8 cellular contexts compared by ENCODE assay signal in the genomic region with DNA sequence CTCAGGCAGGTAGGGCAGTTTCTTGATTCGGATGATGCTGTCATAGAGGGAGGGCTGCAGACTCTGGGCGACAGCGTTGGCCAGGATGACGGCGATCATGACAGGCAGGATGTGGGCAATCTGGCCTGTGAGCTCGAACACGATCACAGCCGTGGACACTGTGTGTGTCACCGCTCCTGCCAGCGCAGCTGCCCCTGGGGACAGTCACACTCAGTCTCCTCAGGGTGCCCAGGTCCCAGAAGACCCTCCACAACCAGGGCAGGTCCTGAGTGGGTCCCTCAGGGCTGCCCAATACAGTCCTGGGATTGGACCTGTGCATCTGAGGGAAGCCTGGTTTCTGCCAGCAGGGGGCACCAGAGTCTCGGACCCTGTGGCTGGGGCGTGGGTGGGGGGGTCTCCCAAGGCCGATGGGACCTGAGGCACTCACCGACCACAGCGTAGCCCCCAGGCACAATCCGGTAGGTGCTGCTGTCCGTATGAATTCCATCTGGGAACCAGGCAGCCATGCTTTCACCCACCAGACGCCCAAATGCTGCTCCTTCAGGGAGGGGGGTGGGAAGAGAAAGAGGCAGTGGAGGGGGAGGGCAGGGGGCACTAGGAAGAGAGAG. TPM values are rescaled to one million over a fixed set of nuclear protein-coding genes. Genes with fewer than 3 reads are reported as not detected.
DNase-seq lines count a peak whose midpoint lies in the region; ATAC-seq and TF ChIP-seq lines count a peak whose summit lies in the region.

No MANE protein-coding gene starts in this region.

- DNase-seq in SHP77 (lab: John Stamatoyannopoulos, UW) (peak; percentile 14 to 25), SHP77 treated with DMSO at 0.1 percent for 48 hours (lab: John Stamatoyannopoulos, UW) (no peak), Peyer's patch (peak in 2 of 3 donors; percentile 64 to 82), right atrium auricular region (ENCODE audit: low spot score) (no peak), NCI-H128 (lab: John Stamatoyannopoulos, UW; ENCODE audit: unreplicated experiment) (no peak)
- peak; percentile 69 for DNase-seq in activated naive CD4-positive, alpha-beta T cell treated with Interleukin-2 at 50 U/mL for 16 hours
- DNase-seq in stimulated activated CD4-positive, alpha-beta T cell treated with anti-CD3 and anti-CD28 coated beads, Interleukin-15, amount 100 ng/mL, for 1 hour (ENCODE audit: low read depth in 1 of 2, low spot score in 1 of 2), result peak; percentile 32 to 55

- peak; percentile 20 to 80 (median 66) for TF ChIP-seq CTCF in Peyer's patch (IDR thresholded peaks at IDR 0.05)
- TF ChIP-seq CTCF in right atrium auricular region (IDR thresholded peaks at IDR 0.05), result peak; percentile 53 to 82

- no peaks in the 10 kb centered on the region for H3K9me3 ChIP-seq in Peyer's patch
- no peaks in the 10 kb centered on the region for H3K9me3 ChIP-seq in right atrium auricular region

- H3K27ac ChIP-seq in Peyer's patch, result peak overlapping the region in 1 of 4 donors; percentile 5
- no peak overlapping the region for H3K27ac ChIP-seq in right atrium auricular region

- H3K36me3 ChIP-seq in Peyer's patch (peaks cover 0 to 23% (median 0%) of the 10 kb centered on the region in 3 donors), right atrium auricular region (no peaks in the 10 kb centered on the region)

- peaks cover 0 to 24% (median 0%) of the 10 kb centered on the region in 4 donors for H3K4me1 ChIP-seq in Peyer's patch
- H3K4me1 ChIP-seq in right atrium auricular region, result no peaks in the 10 kb centered on the region

- H3K27me3 ChIP-seq in Peyer's patch (no peaks in the 10 kb centered on the region), right atrium auricular region (no peaks in the 10 kb centered on the region)

- H3K4me3 ChIP-seq in Peyer's patch (no peak overlapping the region), right atrium auricular region (no peak overlapping the region)

- TF ChIP-seq POLR2A in Peyer's patch (IDR thresholded peaks at IDR 0.05), result no peak

- ATAC-seq in HG02884 (IDR thresholded peaks at IDR 0.05; ENCODE audit: unreplicated experiment), result no peak

RNA-seq across cellular contexts. Expression of gene CLCN2, which starts 7.2 kb away (rescaled TPM):
- 10 to 100 TPM; 11.6 to 87.8 (median 63.8) TPM for total RNA-seq in Peyer's patch
- total RNA-seq in right atrium auricular region, result 1 to 10 TPM; 1.3 to 2.7 TPM

RNA-seq across cellular contexts. Expression of gene POLR2H, which starts 7.3 kb away (rescaled TPM):
- total RNA-seq in Peyer's patch, result 100 to 1,000 TPM in 3 of 4 donors, 10 to 100 TPM in 1; 90.8 to 307 (median 239) TPM
- total RNA-seq in right atrium auricular region, result 10 to 100 TPM; 26.8 to 35.5 TPM

RNA-seq across cellular contexts. Expression of gene FAM131A, which starts 16.8 kb away (rescaled TPM):
- 10 to 100 TPM in 3 of 4 donors, 1 to 10 TPM in 1; 5.8 to 47.9 (median 19.6) TPM for total RNA-seq in Peyer's patch
- 10 to 100 TPM; 33.7 to 45.8 TPM for total RNA-seq in right atrium auricular region

RNA-seq across cellular contexts. Expression of gene THPO, which starts 23.8 kb away (rescaled TPM):
- 1 to 10 TPM in 1 of 4 donors, under 1 TPM in 1, not detected in 2; 0.54 to 2.5 TPM for total RNA-seq in Peyer's patch
- under 1 TPM in 1 of 2 donors, not detected in 1; 0.55 TPM for total RNA-seq in right atrium auricular region

RNA-seq across cellular contexts. Expression of gene CHRD, which starts 25.6 kb away (rescaled TPM):
- 10 to 100 TPM in 1 of 4 donors, 1 to 10 TPM in 2, under 1 TPM in 1; 0.53 to 17.3 (median 4.4) TPM for total RNA-seq in Peyer's patch
- 10 to 100 TPM in 1 of 2 donors, 1 to 10 TPM in 1; 7.0 to 13.4 TPM for total RNA-seq in right atrium auricular region

Comparison
In these comparisons a context has a peak if more than half of its experiments do, and no peak if none do; other contexts are left out.
1. DNase-seq: peak in SHP77 (2 of 2), Peyer's patch (2 of 3), activated naive CD4-positive, alpha-beta T cell treated with Interleukin-2 at 50 U/mL for 16 hours (single experiment) and stimulated activated CD4-positive, alpha-beta T cell treated with anti-CD3 and anti-CD28 coated beads, Interleukin-15, amount 100 ng/mL, for 1 hour (2 of 2); none in SHP77 treated with DMSO at 0.1 percent for 48 hours (single experiment), right atrium auricular region (single experiment) and NCI-H128 (single experiment).